In genomic region chr20:63572788-63573738, GRCh38 we compare ENCODE assay signal across 8 cellular contexts. TPM values are rescaled to one million over a fixed set of nuclear protein-coding genes. Genes with fewer than 3 reads are reported as not detected.
DNase-seq lines count a peak whose midpoint lies in the region; ATAC-seq, FAIRE-seq and TF ChIP-seq lines count a peak whose summit lies in the region.

No MANE protein-coding gene starts in this region.

- TF ChIP-seq CTCF in 22Rv1 (IDR thresholded peaks at IDR 0.05), result 0 out of 2 replicates have a peak, but pooled peaks have one; percentile 6
- no peak for TF ChIP-seq CTCF in HEK293 (tag by site-specific recombination; IDR thresholded peaks at IDR 0.05)
- peak in 1 of 3 experiments; percentile 45; a peak in 2 of 6 replicates for TF ChIP-seq CTCF in K562 (IDR thresholded peaks at IDR 0.05 in 2 of 3, conservative IDR thresholded peaks at IDR 0.05 in 1 of 3; ENCODE audit: insufficient read depth in 2 of 3, low read depth in 1 of 3, low read length in 3 of 3)

- H3K4me1 Mint-ChIP-seq in memory B cell, result peaks cover 10% of the 10 kb centered on the region

- H3K27me3 ChIP-seq in K562 (ENCODE audit: control insufficient read depth in 2 of 2, insufficient read depth in 2 of 2, low read length in 2 of 2), result no peaks in the 10 kb centered on the region

- intact Hi-C loops in K562 (cut with micrococcal nuclease), result no loop called here

- peak overlapping the region; percentile 64 to 95 for H3K9ac ChIP-seq in K562 (ENCODE audit: insufficient read depth in 1 of 2, low read depth in 2 of 2, low read length in 2 of 2)

- TSS peak; percentile 68 for BruUV-seq in K562 (replicated peaks; lab: Mats Ljungman, UMichigan)

- H3K9me3 ChIP-seq in HEK293 (ENCODE audit: control insufficient read depth, insufficient read depth, low read depth, low read length) (no peaks in the 10 kb centered on the region), K562 (replicated peaks; ENCODE audit: control insufficient read depth, insufficient read depth, low read depth, low read length) (no peaks in the 10 kb centered on the region)

- TF ChIP-seq POLR2A in K562 (conservative IDR thresholded peaks at IDR 0.05), result no peak

- no peak for TF ChIP-seq RAD21 in K562 (CRISPR knock-in tag; conservative IDR thresholded peaks at IDR 0.05 in 1 of 2, IDR thresholded peaks at IDR 0.05 in 1 of 2)

- H3K27ac ChIP-seq in 22Rv1, result no peak overlapping the region
- peak overlapping the region; percentile 37; the same call in 1 of the 2 replicates for H3K27ac ChIP-seq in HEK293 (ENCODE audit: extremely low read depth, low read depth, low read length)
- H3K27ac ChIP-seq in K562 (ENCODE audit: extremely low read depth, low read depth, low read length), result peak overlapping the region; percentile 67; the same call in 2 of the 3 replicates

- H3K4me3 Mint-ChIP-seq in memory B cell, result peak overlapping the region; percentile 93

- H3K36me3 ChIP-seq in HEK293 (ENCODE audit: control insufficient read depth in 2 of 2, insufficient read depth in 1 of 2, low read length in 2 of 2) (peaks cover 0 to 3% of the 10 kb centered on the region in 2 experiments; a peak in 1 of 3 replicates), K562 (ENCODE audit: control insufficient read depth, insufficient read depth, low read length) (no peaks in the 10 kb centered on the region)

- H3K4me2 ChIP-seq in K562 (ENCODE audit: insufficient read depth, low read length), result peak overlapping the region; percentile 81

- POLR2A ChIA-PET in HEK293 (lab: Yijun Ruan, JAX), result interaction anchor here (0.6 to 2.0 kb wide), 10 partner anchors 10 to 121 kb away, joined by 3 to 12 read pairs (median 4); partner anchors contain the start of genes GMEB2, PPDPF, PTK6 and RTEL1
- POLR2A ChIA-PET in K562 (lab: Yijun Ruan, JAX), result interaction anchor here (0.6 to 1.2 kb wide), 2 partner anchors 8 to 16 kb away, joined by 3 read pairs; no protein-coding TSS in a partner anchor

- peaks cover 3% of the 10 kb centered on the region for H3K27me3 Mint-ChIP-seq in memory B cell

- H3K9me3 Mint-ChIP-seq in memory B cell, result no peaks in the 10 kb centered on the region

- no peaks in the 10 kb centered on the region for H3K79me2 ChIP-seq in K562 (ENCODE audit: control insufficient read depth, insufficient read depth, low read length)

- DNase-seq in K562 (ENCODE audit: extremely low read depth in 1 of 4, low spot score in 3 of 4) (peak in 2 of 4 experiments; percentile 34 to 49), memory B cell (ENCODE audit: low spot score in 2 of 2) (no peak), Kasumi-1 (lab: John Stamatoyannopoulos, UW) (no peak), foreskin melanocyte (no peak), NCI-H2227 treated with DMSO at 0.1 percent for 48 hours (lab: John Stamatoyannopoulos, UW) (no peak)

- no peak for TF ChIP-seq EP300 in K562 (IDR thresholded peaks at IDR 0.05; ENCODE audit: low read length)

- in situ Hi-C loops in K562 (cut with MboI), result no loop called here

- H3K27ac Mint-ChIP-seq in memory B cell, result peak overlapping the region; percentile 74

- H2AFZ ChIP-seq in K562 (ENCODE audit: low read depth, low read length), result 0 out of 2 replicates have a peak overlapping the region, but pooled peaks have one; percentile 59

- no peak for FAIRE-seq in K562 (lab: Jason Lieb, UNC)

- H3K9me1 ChIP-seq in K562 (ENCODE audit: control insufficient read depth, insufficient read depth, low read length), result peaks cover 3% of the 10 kb centered on the region

- CTCF ChIA-PET in HEK293 (lab: Yijun Ruan, JAX), result interaction anchor here (0.7 to 0.9 kb wide), 4 partner anchors 16 to 202 kb away, joined by 3 to 4 read pairs (median 4); no protein-coding TSS in a partner anchor
- CTCF ChIA-PET in K562 (lab: Yijun Ruan, JAX; ENCODE audit: low intra/inter-chr PET ratio), result no interaction called here

- peaks cover 3% of the 10 kb centered on the region; the same call in 1 of the 2 replicates for H4K20me1 ChIP-seq in K562 (replicated peaks; ENCODE audit: control insufficient read depth, insufficient read depth, low read length)

- peak overlapping the region; percentile 70 for H3K4me3 ChIP-seq in HEK293 (ENCODE audit: low read depth, low read length)
- H3K4me3 ChIP-seq in K562, result peak overlapping the region; percentile 58

- ATAC-seq in K562 (peak; percentile 4; the same call in 1 of the 3 replicates), memory B cell (ENCODE audit: low read depth) (no peak), HG02938 (IDR thresholded peaks at IDR 0.05; ENCODE audit: unreplicated experiment) (no peak)

- 0 out of 2 replicates have a peak, but pooled peaks cover 3% of the 10 kb centered on the region for H3K4me1 ChIP-seq in HEK293 (ENCODE audit: control insufficient read depth, insufficient read depth, low read length)
- H3K4me1 ChIP-seq in K562 (replicated peaks in 1 of 2; ENCODE audit: control insufficient read depth in 2 of 2, insufficient read depth in 2 of 2, low read length in 2 of 2), result peaks cover 4 to 67% of the 10 kb centered on the region in 2 experiments; a peak in 4 of 5 replicates

- 80% methylated on average over 31 of the region's 35 CpGs for WGBS in K562 (ENCODE audit: insufficient coverage, low coverage, missing lambda C conversion rate)

- H3K36me3 Mint-ChIP-seq in memory B cell, result no peaks in the 10 kb centered on the region

RNA-seq across cellular contexts. Expression of gene HELZ2, which starts 1.0 kb away (rescaled TPM):
- 12.0 and 57.7 TPM in 2 replicates for total RNA-seq in K562 (2011; cell fraction: chromatin; rRNA removed; ENCODE audit: low replicate concordance)
- 46.8 and 60.9 TPM in 2 replicates for total RNA-seq in K562 (2011; cell fraction: nucleolus; rRNA removed)
- total RNA-seq in K562 (2011; cell fraction: nucleoplasm; rRNA removed), result 17.9 and 18.1 TPM in 2 replicates
- total RNA-seq in K562 (2014; rRNA removed) (5.0 and 5.9 TPM in 2 replicates), K562 (2014; rRNA removed; fragmentation: Illumina TruSeq; extraction: Trizol) (0.26 and 0.69 TPM in 2 replicates), K562 (2015; rRNA removed; fragmentation: Illumina TruSeq; extraction: Trizol) (2.4 and 3.5 TPM in 2 replicates), K562 (2021) (7.8 and 9.1 TPM in 2 replicates)
- polyA plus RNA-seq in K562 (2011; rRNA removed) (3.3 and 3.5 TPM in 2 replicates), K562 (2014; fragmentation: Illumina TruSeq; extraction: Trizol) (2.3 and 3.5 TPM in 2 replicates), K562 (2014; fragmentation: Nextera tagmentation; extraction: Ambion mirVana) (under 1 TPM in 1 of 2 experiments, not detected in 1; 0.03 TPM), K562 (2014; rRNA removed) (2.8 and 5.0 TPM in 2 replicates)
- 1.7 and 5.6 TPM in 2 replicates for polyA plus RNA-seq in K562 (2011; cell fraction: cytosol; rRNA removed)
- polyA plus RNA-seq in K562 (2011; cell fraction: nucleus; rRNA removed), result 8.9 and 19.2 TPM in 2 replicates
- polyA plus RNA-seq in K562 (2012), result 4.9 and 15.0 TPM in 2 replicates
- 2.3 and 6.2 TPM in 2 replicates for polyA minus RNA-seq in K562 (2011; rRNA and poly(A)+ RNA removed)
- 7.4 and 13.1 TPM in 2 replicates for polyA minus RNA-seq in K562 (2011; cell fraction: cytosol; rRNA and poly(A)+ RNA removed)
- polyA minus RNA-seq in K562 (2011; cell fraction: nucleus; rRNA and poly(A)+ RNA removed), result 15.1 and 18.3 TPM in 2 replicates

RNA-seq across cellular contexts. Expression of gene FNDC11, which starts 19.1 kb away (rescaled TPM):
- 1.1 and 6.2 TPM in 2 replicates for total RNA-seq in K562 (2011; cell fraction: chromatin; rRNA removed; ENCODE audit: low replicate concordance)
- 5.0 and 5.5 TPM in 2 replicates for total RNA-seq in K562 (2011; cell fraction: nucleolus; rRNA removed)
- total RNA-seq in K562 (2011; cell fraction: nucleoplasm; rRNA removed), result 1.8 and 2.2 TPM in 2 replicates
- total RNA-seq in K562 (2014; rRNA removed) (0.64 and 0.65 TPM in 2 replicates), K562 (2014; rRNA removed; fragmentation: Illumina TruSeq; extraction: Trizol) (0.06 TPM in 1 of 2 replicates, not detected in the other), K562 (2015; rRNA removed; fragmentation: Illumina TruSeq; extraction: Trizol) (0.14 and 0.23 TPM in 2 replicates), K562 (2021) (0.74 and 0.89 TPM in 2 replicates)
- polyA plus RNA-seq in K562 (2011; rRNA removed) (1.2 TPM in 2 replicates), K562 (2014; fragmentation: Illumina TruSeq; extraction: Trizol) (0.15 and 0.39 TPM in 2 replicates), K562 (2014; fragmentation: Nextera tagmentation; extraction: Ambion mirVana) (under 1 TPM in 1 of 2 experiments, not detected in 1; 0.08 TPM), K562 (2014; rRNA removed) (1.2 and 2.3 TPM in 2 replicates)
- 1.9 and 6.4 TPM in 2 replicates for polyA plus RNA-seq in K562 (2011; cell fraction: cytosol; rRNA removed)
- 5.8 and 19.1 TPM in 2 replicates for polyA plus RNA-seq in K562 (2011; cell fraction: nucleus; rRNA removed)
- 0.94 and 1.1 TPM in 2 replicates for polyA plus RNA-seq in K562 (2012)
- polyA minus RNA-seq in K562 (2011; rRNA and poly(A)+ RNA removed), result 0.45 and 0.56 TPM in 2 replicates
- polyA minus RNA-seq in K562 (2011; cell fraction: cytosol; rRNA and poly(A)+ RNA removed), result 0.46 and 1.3 TPM in 2 replicates
- 1.6 and 3.9 TPM in 2 replicates for polyA minus RNA-seq in K562 (2011; cell fraction: nucleus; rRNA and poly(A)+ RNA removed)

RNA-seq across cellular contexts. Expression of gene SRMS, which starts 25.5 kb away (rescaled TPM):
- not detected in 2 replicates for total RNA-seq in K562 (2011; cell fraction: chromatin; rRNA removed; ENCODE audit: low replicate concordance)
- total RNA-seq in K562 (2011; cell fraction: nucleolus; rRNA removed), result 0.17 TPM in 1 of 2 replicates, not detected in the other
- total RNA-seq in K562 (2011; cell fraction: nucleoplasm; rRNA removed), result not detected in 2 replicates
- not detected in 2 replicates for total RNA-seq in K562 (2014; rRNA removed)
- not detected in 2 replicates for total RNA-seq in K562 (2014; rRNA removed; fragmentation: Illumina TruSeq; extraction: Trizol)
- not detected in 2 replicates for total RNA-seq in K562 (2015; rRNA removed; fragmentation: Illumina TruSeq; extraction: Trizol)
- not detected in 2 replicates for total RNA-seq in K562 (2021)
- polyA plus RNA-seq in K562 (2011; rRNA removed), result 0.04 and 0.07 TPM in 2 replicates
- 0.03 and 0.07 TPM in 2 replicates for polyA plus RNA-seq in K562 (2011; cell fraction: cytosol; rRNA removed)
- polyA plus RNA-seq in K562 (2011; cell fraction: nucleus; rRNA removed), result 0.13 and 0.21 TPM in 2 replicates
- polyA plus RNA-seq in K562 (2012), result 0.05 TPM in 1 of 2 replicates, not detected in the other
- not detected in 2 replicates for polyA plus RNA-seq in K562 (2014; fragmentation: Illumina TruSeq; extraction: Trizol)
- polyA plus RNA-seq in K562 (2014; fragmentation: Nextera tagmentation; extraction: Ambion mirVana), result not detected
- polyA plus RNA-seq in K562 (2014; rRNA removed), result not detected in 2 replicates
- polyA minus RNA-seq in K562 (2011; rRNA and poly(A)+ RNA removed), result not detected in 2 replicates
- not detected in 2 replicates for polyA minus RNA-seq in K562 (2011; cell fraction: cytosol; rRNA and poly(A)+ RNA removed)
- polyA minus RNA-seq in K562 (2011; cell fraction: nucleus; rRNA and poly(A)+ RNA removed), result not detected in 2 replicates

RNA-seq across cellular contexts. Expression of gene PTK6, which starts 35.9 kb away (rescaled TPM):
- total RNA-seq in K562 (2011; cell fraction: chromatin; rRNA removed; ENCODE audit: low replicate concordance), result not detected in 2 replicates
- not detected in 2 replicates for total RNA-seq in K562 (2011; cell fraction: nucleolus; rRNA removed)
- total RNA-seq in K562 (2011; cell fraction: nucleoplasm; rRNA removed), result not detected in 2 replicates
- total RNA-seq in K562 (2014; rRNA removed) (not detected in 2 replicates), K562 (2014; rRNA removed; fragmentation: Illumina TruSeq; extraction: Trizol) (not detected in 2 replicates), K562 (2015; rRNA removed; fragmentation: Illumina TruSeq; extraction: Trizol) (not detected in 2 replicates), K562 (2021) (not detected in 2 replicates)
- polyA plus RNA-seq in K562 (2011; rRNA removed) (not detected in 2 replicates), K562 (2014; fragmentation: Illumina TruSeq; extraction: Trizol) (not detected in 2 replicates), K562 (2014; fragmentation: Nextera tagmentation; extraction: Ambion mirVana) (not detected), K562 (2014; rRNA removed) (0.07 TPM in 1 of 2 replicates, not detected in the other)
- 0.03 TPM in 1 of 2 replicates, not detected in the other for polyA plus RNA-seq in K562 (2011; cell fraction: cytosol; rRNA removed)
- not detected in 2 replicates for polyA plus RNA-seq in K562 (2011; cell fraction: nucleus; rRNA removed)
- polyA plus RNA-seq in K562 (2012), result 0.11 TPM in 1 of 2 replicates, not detected in the other
- polyA minus RNA-seq in K562 (2011; rRNA and poly(A)+ RNA removed), result not detected in 2 replicates
- polyA minus RNA-seq in K562 (2011; cell fraction: cytosol; rRNA and poly(A)+ RNA removed), result not detected in 2 replicates
- not detected in 2 replicates for polyA minus RNA-seq in K562 (2011; cell fraction: nucleus; rRNA and poly(A)+ RNA removed)

RNA-seq across cellular contexts. Expression of gene PPDPF, which starts 52.5 kb away (rescaled TPM):
- 8.8 and 25.0 TPM in 2 replicates for total RNA-seq in K562 (2011; cell fraction: chromatin; rRNA removed; ENCODE audit: low replicate concordance)
- 34.9 and 37.0 TPM in 2 replicates for total RNA-seq in K562 (2011; cell fraction: nucleolus; rRNA removed)
- total RNA-seq in K562 (2011; cell fraction: nucleoplasm; rRNA removed), result 25.6 and 28.6 TPM in 2 replicates
- total RNA-seq in K562 (2014; rRNA removed) (73.9 and 86.1 TPM in 2 replicates), K562 (2014; rRNA removed; fragmentation: Illumina TruSeq; extraction: Trizol) (2.3 and 4.5 TPM in 2 replicates), K562 (2015; rRNA removed; fragmentation: Illumina TruSeq; extraction: Trizol) (10.5 and 16.6 TPM in 2 replicates), K562 (2021) (220 and 233 TPM in 2 replicates)
- polyA plus RNA-seq in K562 (2011; rRNA removed) (4.5 and 9.8 TPM in 2 replicates), K562 (2014; fragmentation: Illumina TruSeq; extraction: Trizol) (11.2 and 59.1 TPM in 2 replicates), K562 (2014; fragmentation: Nextera tagmentation; extraction: Ambion mirVana) (under 1 TPM; 0.77 to 0.85 TPM), K562 (2014; rRNA removed) (98.3 and 99.6 TPM in 2 replicates)
- polyA plus RNA-seq in K562 (2011; cell fraction: cytosol; rRNA removed), result 17.2 and 51.6 TPM in 2 replicates
- 34.4 and 40.3 TPM in 2 replicates for polyA plus RNA-seq in K562 (2011; cell fraction: nucleus; rRNA removed)
- 125 and 320 TPM in 2 replicates for polyA plus RNA-seq in K562 (2012)
- 0.95 and 2.2 TPM in 2 replicates for polyA minus RNA-seq in K562 (2011; rRNA and poly(A)+ RNA removed)
- 82.0 and 193 TPM in 2 replicates for polyA minus RNA-seq in K562 (2011; cell fraction: cytosol; rRNA and poly(A)+ RNA removed)
- 25.2 and 33.4 TPM in 2 replicates for polyA minus RNA-seq in K562 (2011; cell fraction: nucleus; rRNA and poly(A)+ RNA removed)
